In the genomic region with DNA sequence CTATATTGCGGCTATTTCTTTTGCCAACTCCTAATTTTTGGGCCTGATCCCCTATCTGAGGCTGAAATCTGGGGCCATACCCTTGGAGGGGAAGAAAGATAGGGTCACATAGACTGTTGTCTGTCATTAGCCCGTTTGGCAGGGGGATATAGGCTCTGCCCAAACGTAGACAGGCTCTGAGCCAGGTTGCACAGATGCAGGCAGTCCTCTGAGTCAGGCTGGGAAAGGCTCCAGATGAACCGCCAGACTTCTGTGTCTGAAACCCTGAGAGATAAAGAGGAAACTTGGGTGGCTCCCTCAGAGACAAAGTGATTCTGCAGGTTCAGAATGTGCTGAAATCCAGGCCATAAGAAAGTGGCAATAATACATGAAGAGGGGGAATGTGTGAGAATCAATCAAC, we compare ENCODE assay signal across 9 cellular contexts. TPM values are rescaled to one million over a fixed set of nuclear protein-coding genes. Genes with fewer than 3 reads are reported as not detected.
A peak's percentile ranks its signal among the peaks of the same experiment; 100 is the strongest.
DNase-seq lines count a peak whose midpoint lies in the region; ATAC-seq and TF ChIP-seq lines count a peak whose summit lies in the region.
"Had no signal": no experiment of that assay in that cellular context is flagged by ENCODE, and none has a peak within 500 bp of the region (broad histone marks: within the 10 kb centered on the region; RNA-seq: fewer than 3 reads in every experiment).

No MANE protein-coding gene starts in this region.

- H3K27me3 Mint-ChIP-seq in activated naive CD4-positive, alpha-beta T cell treated with anti-CD3 and anti-CD28 coated beads, Interleukin-2, amount 10 ng/mL, durations not matched to agents 7 days and 5 days: peaks cover 6% of the 10 kb centered on the region
- H3K27me3 Mint-ChIP-seq in endothelial cell (ENCODE audit: unreplicated experiment): peaks cover 13% of the 10 kb centered on the region

- peaks cover 66% of the 10 kb centered on the region for H3K4me1 Mint-ChIP-seq in activated naive CD4-positive, alpha-beta T cell treated with anti-CD3 and anti-CD28 coated beads, Interleukin-2, amount 10 ng/mL, durations not matched to agents 7 days and 5 days
- H3K4me1 Mint-ChIP-seq in endothelial cell (ENCODE audit: unreplicated experiment): peaks cover 32% of the 10 kb centered on the region

- H3K4me1 ChIP-seq in body of pancreas (peaks cover 35% of the 10 kb centered on the region), vagina (peaks cover 37% of the 10 kb centered on the region)

- H3K27me3 ChIP-seq in body of pancreas (no peaks in the 10 kb centered on the region), vagina (no peaks in the 10 kb centered on the region)
- H3K27me3 ChIP-seq: SJSA1 had no signal

- H3K9me3 Mint-ChIP-seq in activated naive CD4-positive, alpha-beta T cell treated with anti-CD3 and anti-CD28 coated beads, Interleukin-2, amount 10 ng/mL, durations not matched to agents 7 days and 5 days: no peaks in the 10 kb centered on the region
- H3K9me3 Mint-ChIP-seq in activated naive CD4-positive, alpha-beta T cell treated with anti-CD3 and anti-CD28 coated beads, Interleukin-2, amount 50 U/mL, for 72 hours: no peaks in the 10 kb centered on the region
- no peaks in the 10 kb centered on the region for H3K9me3 Mint-ChIP-seq in endothelial cell (ENCODE audit: unreplicated experiment)

- intact Hi-C loops in body of pancreas (cut with DNase I): no loop called here
- intact Hi-C loops in left colon (cut with DNase I, micrococcal nuclease): no loop called here
- intact Hi-C loops in vagina (cut with DNase I): no loop called here

- TF ChIP-seq POLR2A in body of pancreas (IDR thresholded peaks at IDR 0.05): no peak
- TF ChIP-seq POLR2A in vagina (IDR thresholded peaks at IDR 0.05): no peak

- H3K4me3 ChIP-seq in body of pancreas (no peak overlapping the region), vagina (no peak overlapping the region)
- H3K4me3 ChIP-seq: SJSA1 had no signal

- H3K36me3 ChIP-seq in body of pancreas (replicated peaks in 1 of 2; ENCODE audit: insufficient read depth in 1 of 2, low read depth in 2 of 2) (no peaks in the 10 kb centered on the region), vagina (no peaks in the 10 kb centered on the region)

- no peak for TF ChIP-seq CTCF in body of pancreas (IDR thresholded peaks at IDR 0.05)
- TF ChIP-seq CTCF in vagina (IDR thresholded peaks at IDR 0.05): no peak
- no peak for TF ChIP-seq CTCF in endothelial cell (IDR thresholded peaks at IDR 0.05; ENCODE audit: unreplicated experiment)

- CTCF ChIA-PET in activated naive CD4-positive, alpha-beta T cell treated with anti-CD3 and anti-CD28 coated beads, Interleukin-2, amount 10 ng/mL, durations not matched to agents 7 days and 5 days (lab: Charles Lee): no interaction called here

- peak overlapping the region; percentile 22 for H3K27ac Mint-ChIP-seq in activated naive CD4-positive, alpha-beta T cell treated with anti-CD3 and anti-CD28 coated beads, Interleukin-2, amount 10 ng/mL, durations not matched to agents 7 days and 5 days
- H3K27ac Mint-ChIP-seq in activated naive CD4-positive, alpha-beta T cell treated with anti-CD3 and anti-CD28 coated beads, Interleukin-2, amount 50 U/mL, for 72 hours: no peak overlapping the region
- no peak overlapping the region for H3K27ac Mint-ChIP-seq in endothelial cell (ENCODE audit: unreplicated experiment)

- no peak overlapping the region for H3K4me3 Mint-ChIP-seq in activated naive CD4-positive, alpha-beta T cell treated with anti-CD3 and anti-CD28 coated beads, Interleukin-2, amount 10 ng/mL, durations not matched to agents 7 days and 5 days
- H3K4me3 Mint-ChIP-seq in endothelial cell (ENCODE audit: unreplicated experiment): no peak overlapping the region

- peak overlapping the region in 3 of 4 donors; percentile 36 to 78 (median 74) for H3K27ac ChIP-seq in body of pancreas
- peak overlapping the region; percentile 55 for H3K27ac ChIP-seq in vagina
- H3K27ac ChIP-seq: SJSA1 had no signal

- DNase-seq in activated naive CD4-positive, alpha-beta T cell treated with anti-CD3 and anti-CD28 coated beads, Interleukin-2, amount 10 ng/mL, durations not matched to agents 7 days and 5 days: no peak
- DNase-seq in activated naive CD4-positive, alpha-beta T cell treated with anti-CD3 and anti-CD28 coated beads, Interleukin-2, amount 50 U/mL, for 72 hours (ENCODE audit: low spot score in 2 of 2): no peak
- DNase-seq in body of pancreas: peak; percentile 74 to 88 (median 84)
- DNase-seq in left colon: peak; percentile 37 to 59
- no peak for DNase-seq in vagina (ENCODE audit: extremely low spot score in 2 of 2)
- no peak for DNase-seq in endothelial cell (ENCODE audit: low spot score)
- no peak for DNase-seq in stimulated activated naive CD4-positive, alpha-beta T cell treated with Interleukin-2 at 50 U/mL for 16 hours (lab: John Stamatoyannopoulos, UW)
- no peak for DNase-seq in NCI-H2227 (lab: John Stamatoyannopoulos, UW; ENCODE audit: unreplicated experiment)

- peaks cover 15% of the 10 kb centered on the region for H3K36me3 Mint-ChIP-seq in activated naive CD4-positive, alpha-beta T cell treated with anti-CD3 and anti-CD28 coated beads, Interleukin-2, amount 10 ng/mL, durations not matched to agents 7 days and 5 days
- H3K36me3 Mint-ChIP-seq in activated naive CD4-positive, alpha-beta T cell treated with anti-CD3 and anti-CD28 coated beads, Interleukin-2, amount 50 U/mL, for 72 hours: peaks cover 22 to 34% of the 10 kb centered on the region in 2 donors
- peaks cover 3% of the 10 kb centered on the region for H3K36me3 Mint-ChIP-seq in endothelial cell (ENCODE audit: low read depth, unreplicated experiment)

- H3K9me3 ChIP-seq in body of pancreas (no peaks in the 10 kb centered on the region), vagina (no peaks in the 10 kb centered on the region)
- H3K9me3 ChIP-seq: SJSA1 had no signal

- WGBS in body of pancreas, 2 donors: 9 to 15% methylated on average over 4 of the region's 4 CpGs

- ATAC-seq in activated naive CD4-positive, alpha-beta T cell treated with anti-CD3 and anti-CD28 coated beads, Interleukin-2, amount 50 U/mL, for 72 hours: no peak
- ATAC-seq in body of pancreas (peak; percentile 15), left colon (no peak)

RNA-seq across cellular contexts. Expression of a gene that starts 4.0 kb away (rescaled TPM):
- total RNA-seq in activated naive CD4-positive, alpha-beta T cell treated with anti-CD3 and anti-CD28 coated beads, Interleukin-2, amount 50 U/mL, for 72 hours: 100 to 1,000 TPM; 578 to 634 TPM
- total RNA-seq in body of pancreas (10 to 100 TPM; 60.7 to 66.3 TPM), left colon (100 to 1,000 TPM; 474 to 514 TPM), vagina (206 TPM), endothelial cell (ENCODE audit: unreplicated experiment) (378 TPM)

Comparison
In these comparisons a context has a peak if more than half of its experiments do, and no peak if none do; other contexts are left out.
1. DNase-seq: peak in body of pancreas (4 of 4) and left colon (2 of 2); none in activated naive CD4-positive, alpha-beta T cell treated with anti-CD3 and anti-CD28 coated beads, Interleukin-2, amount 10 ng/mL, durations not matched to agents 7 days and 5 days (single experiment), activated naive CD4-positive, alpha-beta T cell treated with anti-CD3 and anti-CD28 coated beads, Interleukin-2, amount 50 U/mL, for 72 hours (0 of 2), vagina (0 of 2), endothelial cell (single experiment), stimulated activated naive CD4-positive, alpha-beta T cell treated with Interleukin-2 at 50 U/mL for 16 hours (single experiment) and NCI-H2227 (single experiment).